In the genomic region with DNA sequence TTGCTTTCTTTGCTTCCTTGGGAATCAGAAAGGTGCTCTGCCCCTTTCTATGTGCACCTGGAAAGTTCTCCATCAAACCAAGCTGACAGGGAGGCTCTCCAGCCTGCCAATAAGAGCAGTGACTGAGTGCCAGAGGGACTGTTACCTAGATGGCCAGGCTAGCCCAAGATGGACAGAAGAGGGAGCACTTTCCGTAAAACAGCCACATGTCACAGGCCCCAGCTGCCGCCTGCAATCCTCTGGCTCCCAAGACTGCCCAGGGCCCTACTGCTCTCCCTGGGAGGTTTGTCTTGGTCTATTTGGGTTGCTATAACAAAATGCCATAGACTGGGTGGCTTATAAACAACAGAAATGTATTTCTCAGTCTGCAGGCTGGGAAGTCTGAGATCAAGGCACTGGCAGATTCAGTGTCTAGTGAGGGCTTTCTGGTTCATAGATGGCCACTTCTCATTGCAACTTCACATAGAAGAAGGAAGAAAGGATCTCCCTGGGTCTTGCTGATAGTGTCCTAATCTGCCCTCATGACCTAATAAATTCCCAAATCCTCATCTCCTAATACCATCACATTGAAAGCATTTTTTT, we compare ENCODE assay signal across 8 cellular contexts.
DNase-seq lines count a peak whose midpoint lies in the region; TF ChIP-seq lines count a peak whose summit lies in the region.

No MANE protein-coding gene starts in this region.

- peaks cover 13% of the 10 kb centered on the region for H3K4me1 Mint-ChIP-seq in CD14-positive monocyte
- peaks cover 23% of the 10 kb centered on the region for H3K4me1 Mint-ChIP-seq in T-helper 2 cell treated with Interferon-gamma antibody and Interleukin-4, amounts not matched to agents 5 μg/mL and 100 μg/mL, for 36 hours (ENCODE audit: low read depth)

- peak overlapping the region; percentile 38 for H3K27ac ChIP-seq in C4-2B

- intact Hi-C loops in CD14-positive monocyte (cut with micrococcal nuclease) = no loop called here

- H3K9me3 Mint-ChIP-seq in CD14-positive monocyte = peaks cover 0 to 2% (median 0%) of the 10 kb centered on the region in 7 donors
- H3K9me3 Mint-ChIP-seq in T-helper 2 cell treated with Interferon-gamma antibody and Interleukin-4, amounts not matched to agents 5 μg/mL and 100 μg/mL, for 36 hours = no peaks in the 10 kb centered on the region

- H3K36me3 Mint-ChIP-seq in CD14-positive monocyte = no peaks in the 10 kb centered on the region
- H3K36me3 Mint-ChIP-seq in T-helper 2 cell treated with Interferon-gamma antibody and Interleukin-4, amounts not matched to agents 5 μg/mL and 100 μg/mL, for 36 hours (ENCODE audit: low read depth) = peaks cover 2% of the 10 kb centered on the region

- no peak overlapping the region for H3K27ac Mint-ChIP-seq in CD14-positive monocyte
- H3K27ac Mint-ChIP-seq in T-helper 2 cell treated with Interferon-gamma antibody and Interleukin-4, amounts not matched to agents 5 μg/mL and 100 μg/mL, for 36 hours = no peak overlapping the region

- peaks cover 0 to 4% (median 3%) of the 10 kb centered on the region in 3 donors for H3K27me3 Mint-ChIP-seq in CD14-positive monocyte (ENCODE audit: low read depth in 3 of 3)
- H3K27me3 Mint-ChIP-seq in T-helper 2 cell treated with Interferon-gamma antibody and Interleukin-4, amounts not matched to agents 5 μg/mL and 100 μg/mL, for 36 hours (ENCODE audit: low read depth) = no peaks in the 10 kb centered on the region

- in situ Hi-C loops in KBM-7 (cut with MboI; ENCODE audit: low pct_unique_long_range_greater_than_20kb, low sequenced_read_pairs) = no loop called here

- H3K4me3 Mint-ChIP-seq in CD14-positive monocyte = no peak overlapping the region
- no peak overlapping the region for H3K4me3 Mint-ChIP-seq in T-helper 2 cell treated with Interferon-gamma antibody and Interleukin-4, amounts not matched to agents 5 μg/mL and 100 μg/mL, for 36 hours

- DNase-seq in KBM-7 = peak; percentile 35
- peak; percentile 71 for DNase-seq in astrocyte of the hippocampus (ENCODE audit: low read depth, low spot score)
- peak; percentile 88 for DNase-seq in islet precursor cell
- no peak for DNase-seq in CD14-positive monocyte (ENCODE audit: low spot score)
- no peak for DNase-seq in GDM1 (lab: John Stamatoyannopoulos, UW)
- no peak for DNase-seq in T-helper 2 cell treated with Interferon-gamma antibody and Interleukin-4, amounts not matched to agents 5 μg/mL and 100 μg/mL, for 36 hours (ENCODE audit: low spot score)
- no peak for DNase-seq in stimulated activated naive CD4-positive, alpha-beta T cell treated with Interleukin-2 at 50 U/mL for 16 hours (lab: John Stamatoyannopoulos, UW)

- TF ChIP-seq CTCF in C4-2B (conservative IDR thresholded peaks at IDR 0.05) = peak; percentile 67
- no peak for TF ChIP-seq CTCF in CD14-positive monocyte (IDR thresholded peaks at IDR 0.05)

Comparison
In these comparisons a context has a peak if more than half of its experiments do, and no peak if none do; other contexts are left out.
1. DNase-seq: peak in KBM-7 (single experiment), astrocyte of the hippocampus (single experiment) and islet precursor cell (single experiment); none in CD14-positive monocyte (single experiment), GDM1 (single experiment), T-helper 2 cell treated with Interferon-gamma antibody and Interleukin-4, amounts not matched to agents 5 μg/mL and 100 μg/mL, for 36 hours (single experiment) and stimulated activated naive CD4-positive, alpha-beta T cell treated with Interleukin-2 at 50 U/mL for 16 hours (single experiment).